9 cellular contexts compared by ENCODE assay signal in genomic region chr19:56838930-56839664, GRCh38. TPM values are rescaled to one million over a fixed set of nuclear protein-coding genes. Genes with fewer than 3 reads are reported as not detected.
A peak's percentile ranks its signal among the peaks of the same experiment; 100 is the strongest.
DNase-seq lines count a peak whose midpoint lies in the region; ATAC-seq and TF ChIP-seq lines count a peak whose summit lies in the region.
"Had no signal": no experiment of that assay in that cellular context is flagged by ENCODE, and none has a peak within 500 bp of the region (broad histone marks: within the 10 kb centered on the region; RNA-seq: fewer than 3 reads in every experiment).

No MANE protein-coding gene starts in this region.

- intact Hi-C loops in upper lobe of right lung (cut with DNase I), result no loop called here

- H3K4me2 ChIP-seq in mesendoderm (ENCODE audit: low read length), result no peak overlapping the region

- H3K4me1 ChIP-seq in mesendoderm (ENCODE audit: control insufficient read depth, low read depth, low read length) (no peaks in the 10 kb centered on the region), upper lobe of right lung (no peaks in the 10 kb centered on the region)

- no peak overlapping the region for H3K27ac ChIP-seq in mesendoderm (ENCODE audit: low read depth, low read length)
- H3K27ac ChIP-seq in upper lobe of right lung, result no peak overlapping the region

- H3K23ac ChIP-seq in mesendoderm (ENCODE audit: low read length), result no peak overlapping the region

- no peak for ATAC-seq in activated naive CD8-positive, alpha-beta T cell treated with anti-CD3 and anti-CD28 coated beads, Interleukin-2, amount 50 U/mL, for 24 hours
- peak; percentile 71 for ATAC-seq in upper lobe of right lung
- ATAC-seq in GM21619 (IDR thresholded peaks at IDR 0.05; ENCODE audit: unreplicated experiment), result no peak

- H3K27me3 ChIP-seq in mesendoderm (ENCODE audit: insufficient read depth, low read length, poor library complexity) (no peaks in the 10 kb centered on the region), upper lobe of right lung (no peaks in the 10 kb centered on the region)

- H2BK120ac ChIP-seq in mesendoderm (ENCODE audit: low read depth, low read length), result no peak overlapping the region

- H3K27me3 Mint-ChIP-seq in activated naive CD8-positive, alpha-beta T cell treated with anti-CD3 and anti-CD28 coated beads for 36 hours, result peaks cover 50% of the 10 kb centered on the region
- peaks cover 18% of the 10 kb centered on the region for H3K27me3 Mint-ChIP-seq in activated naive CD8-positive, alpha-beta T cell treated with anti-CD3 and anti-CD28 coated beads, Interleukin-2, amount 50 U/mL, for 24 hours

- H2BK15ac ChIP-seq in mesendoderm (replicated peaks; ENCODE audit: low read depth), result no peak overlapping the region

- H3K4me3 ChIP-seq in mesendoderm (ENCODE audit: low read length), result no peak overlapping the region
- H3K4me3 ChIP-seq in upper lobe of right lung, result peak overlapping the region; percentile 42

- H3K9me3 ChIP-seq in upper lobe of right lung, result no peaks in the 10 kb centered on the region

- H3K36me3 Mint-ChIP-seq in activated naive CD8-positive, alpha-beta T cell treated with anti-CD3 and anti-CD28 coated beads for 36 hours, result peaks cover 31% of the 10 kb centered on the region
- H3K36me3 Mint-ChIP-seq in activated naive CD8-positive, alpha-beta T cell treated with anti-CD3 and anti-CD28 coated beads, Interleukin-2, amount 50 U/mL, for 24 hours (ENCODE audit: low read depth), result peaks cover 17% of the 10 kb centered on the region

- no peak overlapping the region for H4K5ac ChIP-seq in mesendoderm (ENCODE audit: low read length)

- H3K9ac ChIP-seq in mesendoderm (ENCODE audit: low read length), result no peak overlapping the region

- H3K4me3 Mint-ChIP-seq in activated naive CD8-positive, alpha-beta T cell treated with anti-CD3 and anti-CD28 coated beads for 36 hours, result no peak overlapping the region
- H3K4me3 Mint-ChIP-seq in activated naive CD8-positive, alpha-beta T cell treated with anti-CD3 and anti-CD28 coated beads, Interleukin-2, amount 50 U/mL, for 24 hours, result no peak overlapping the region

- H3K18ac ChIP-seq in mesendoderm (ENCODE audit: low read length), result no peak overlapping the region

- H3K79me1 ChIP-seq in mesendoderm (ENCODE audit: low read length), result no peaks in the 10 kb centered on the region

- no peak overlapping the region for H4K8ac ChIP-seq in mesendoderm (ENCODE audit: low read depth, low read length)

- H2BK5ac ChIP-seq in mesendoderm (ENCODE audit: low read length), result no peak overlapping the region

- H3K56ac ChIP-seq in mesendoderm (ENCODE audit: low read length), result no peak overlapping the region

- peaks cover 33% of the 10 kb centered on the region for H3K9me3 Mint-ChIP-seq in activated naive CD8-positive, alpha-beta T cell treated with anti-CD3 and anti-CD28 coated beads for 36 hours
- H3K9me3 Mint-ChIP-seq in activated naive CD8-positive, alpha-beta T cell treated with anti-CD3 and anti-CD28 coated beads, Interleukin-2, amount 50 U/mL, for 24 hours, result peaks cover 40% of the 10 kb centered on the region

- H3K79me2 ChIP-seq in mesendoderm (ENCODE audit: control insufficient read depth, insufficient read depth, low read length), result no peaks in the 10 kb centered on the region

- TF ChIP-seq CTCF in upper lobe of right lung (IDR thresholded peaks at IDR 0.05), result no peak

- H3K4me1 Mint-ChIP-seq in activated naive CD8-positive, alpha-beta T cell treated with anti-CD3 and anti-CD28 coated beads for 36 hours, result no peaks in the 10 kb centered on the region
- H3K4me1 Mint-ChIP-seq in activated naive CD8-positive, alpha-beta T cell treated with anti-CD3 and anti-CD28 coated beads, Interleukin-2, amount 50 U/mL, for 24 hours, result no peaks in the 10 kb centered on the region

- no peak overlapping the region for H3K4ac ChIP-seq in mesendoderm (ENCODE audit: low read depth, low read length)

- no peak overlapping the region for H2AK5ac ChIP-seq in mesendoderm (ENCODE audit: low read length)

- peak; percentile 37 for DNase-seq in activated naive CD8-positive, alpha-beta T cell treated with anti-CD3 and anti-CD28 coated beads for 36 hours
- no peak for DNase-seq in activated naive CD8-positive, alpha-beta T cell treated with anti-CD3 and anti-CD28 coated beads, Interleukin-2, amount 50 U/mL, for 24 hours
- peak; percentile 45 for DNase-seq in dermis microvascular lymphatic vessel endothelial cell (ENCODE audit: low read depth in 2 of 2)
- peak; percentile 99 for DNase-seq in mesendoderm
- peak; percentile 92 for DNase-seq in upper lobe of right lung
- no peak for DNase-seq in NK-92 (lab: John Stamatoyannopoulos, UW; ENCODE audit: unreplicated experiment)
- no peak for DNase-seq in SIG-M5 treated with dmso at 0.1 percent for 504 hours (lab: John Stamatoyannopoulos, UW; ENCODE audit: unreplicated experiment)
- DNase-seq: SHP77 treated with DMSO at 0.1 percent for 48 hours had no signal

- H3K36me3 ChIP-seq in mesendoderm (ENCODE audit: control insufficient read depth, insufficient read depth, low read length), result no peaks in the 10 kb centered on the region
- no peaks in the 10 kb centered on the region for H3K36me3 ChIP-seq in upper lobe of right lung

- H3K27ac Mint-ChIP-seq in activated naive CD8-positive, alpha-beta T cell treated with anti-CD3 and anti-CD28 coated beads for 36 hours, result no peak overlapping the region
- no peak overlapping the region for H3K27ac Mint-ChIP-seq in activated naive CD8-positive, alpha-beta T cell treated with anti-CD3 and anti-CD28 coated beads, Interleukin-2, amount 50 U/mL, for 24 hours

- no CpG with 5 or more reads among the region's 33 CpGs for WGBS in mesendoderm (ENCODE audit: extremely low coverage, insufficient coverage, low lambda C conversion rate)

RNA-seq across cellular contexts. Expression of gene PEG3, which starts 1.4 kb away (rescaled TPM):
- total RNA-seq in activated naive CD8-positive, alpha-beta T cell treated with anti-CD3 and anti-CD28 coated beads for 36 hours, result under 1 TPM; 0.14 to 0.16 TPM
- total RNA-seq in dermis microvascular lymphatic vessel endothelial cell, result 0.26 and 0.89 TPM in 2 replicates
- polyA plus RNA-seq in mesendoderm (2013, experiment 1 of 2), result 14.1 TPM
- 14.0 TPM for polyA plus RNA-seq in mesendoderm (2013, experiment 2 of 2)
- total RNA-seq in upper lobe of right lung, result 5.7 TPM

RNA-seq across cellular contexts. Expression of gene ZIM2, which starts 1.4 kb away (rescaled TPM):
- total RNA-seq in activated naive CD8-positive, alpha-beta T cell treated with anti-CD3 and anti-CD28 coated beads for 36 hours, result not detected
- total RNA-seq in dermis microvascular lymphatic vessel endothelial cell (under 0.01 TPM in 1 of 2 replicates, not detected in the other), upper lobe of right lung (not detected)
- polyA plus RNA-seq in mesendoderm (2013, experiment 1 of 2), result 0.21 TPM
- polyA plus RNA-seq in mesendoderm (2013, experiment 2 of 2), result 0.34 TPM

Comparison
In these comparisons a context has a peak if more than half of its experiments do, and no peak if none do; other contexts are left out.
1. DNase-seq: peak in activated naive CD8-positive, alpha-beta T cell treated with anti-CD3 and anti-CD28 coated beads for 36 hours (single experiment), dermis microvascular lymphatic vessel endothelial cell (2 of 2), mesendoderm (single experiment) and upper lobe of right lung (single experiment); none in activated naive CD8-positive, alpha-beta T cell treated with anti-CD3 and anti-CD28 coated beads, Interleukin-2, amount 50 U/mL, for 24 hours (single experiment), NK-92 (single experiment) and SIG-M5 treated with dmso at 0.1 percent for 504 hours (single experiment).